Comparison of ENCODE assay signal across 9 cellular contexts in the genomic region with DNA sequence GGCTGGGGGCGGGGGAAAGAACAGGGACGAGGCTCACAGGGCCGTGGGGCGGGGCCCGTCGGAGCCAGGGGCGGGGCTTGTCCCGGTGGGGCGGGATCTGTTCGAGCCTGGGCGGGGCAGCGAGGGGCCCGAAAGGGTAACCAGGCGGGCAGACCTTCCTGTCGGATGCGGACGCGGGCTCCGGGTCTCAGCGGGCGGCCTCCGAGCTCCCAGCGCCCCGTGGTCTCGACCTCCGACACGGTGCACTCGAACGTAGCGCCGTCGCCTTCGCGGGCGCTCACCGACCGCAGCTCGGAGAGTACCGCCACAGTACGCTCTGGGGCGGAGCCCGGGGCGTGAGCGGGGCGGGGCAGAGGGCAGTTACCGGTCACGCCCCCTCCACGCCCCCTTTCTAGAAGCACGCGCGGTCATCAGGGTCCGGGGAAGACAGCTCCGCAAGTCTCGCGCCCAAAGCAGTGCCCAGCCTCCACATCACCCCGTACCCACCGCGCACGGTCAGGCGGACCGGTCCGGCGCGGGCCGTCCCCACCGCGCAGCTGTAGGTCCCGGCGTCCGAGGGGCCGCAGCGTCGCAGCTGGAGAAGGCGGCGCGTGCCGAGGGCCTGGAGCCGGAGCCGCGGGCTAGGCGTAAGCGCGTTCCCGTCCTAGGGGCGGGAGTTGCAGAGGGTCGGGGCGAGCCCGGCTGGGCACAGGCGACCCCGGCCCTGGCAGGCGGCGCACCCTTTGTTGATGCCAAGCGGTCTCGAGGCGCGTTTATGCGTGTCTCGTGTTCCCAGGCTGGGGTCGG. TPM values are rescaled to one million over a fixed set of nuclear protein-coding genes. Genes with fewer than 3 reads are reported as not detected.
DNase-seq lines count a peak whose midpoint lies in the region; ATAC-seq, FAIRE-seq and TF ChIP-seq lines count a peak whose summit lies in the region.
"Had no signal": no experiment of that assay in that cellular context is flagged by ENCODE, and none has a peak within 500 bp of the region (broad histone marks: within the 10 kb centered on the region; RNA-seq: fewer than 3 reads in every experiment).

No MANE protein-coding gene starts in this region.

- no peak for FAIRE-seq in RCC 7860 (lab: Jason Lieb, UNC)

- TF ChIP-seq CTCF in foreskin fibroblast (IDR thresholded peaks at IDR 0.05; ENCODE audit: low read depth, low read length): no peak
- no peak for TF ChIP-seq CTCF in neural crest cell (conservative IDR thresholded peaks at IDR 0.05)

- peak overlapping the region; percentile 88 for H3K4me3 Mint-ChIP-seq in neural crest cell

- no peaks in the 10 kb centered on the region for H3K36me3 Mint-ChIP-seq in neural crest cell (ENCODE audit: low read depth)

- peaks cover 16% of the 10 kb centered on the region for H3K4me1 Mint-ChIP-seq in neural crest cell

- DNase-seq in COLO829 (ENCODE audit: low spot score) (peak; percentile 85), HPDE6-E6E7 (ENCODE audit: extremely low spot score) (peak; percentile 87), RCC 7860 (ENCODE audit: low spot score) (peak; percentile 63), foreskin fibroblast (peak; percentile 80 to 93), neural crest cell (ENCODE audit: low read depth, low spot score) (peak; percentile 93)
- DNase-seq in activated effector memory CD4-positive, alpha-beta T cell treated with anti-CD3 and anti-CD28 coated beads, Interleukin-2, amount 50 U/mL, for 16 hours: peak; percentile 93
- DNase-seq in stimulated activated naive CD8-positive, alpha-beta T cell treated with anti-CD3 and anti-CD28 coated beads, Interleukin-15, Interleukin-2, amounts not matched to agents 100 U/mL and 50 U/mL, for 24 hours: peak; percentile 87

- no peak overlapping the region for H3K27ac Mint-ChIP-seq in neural crest cell (ENCODE audit: unreplicated experiment)

- ATAC-seq in GM21367 (IDR thresholded peaks at IDR 0.05; ENCODE audit: unreplicated experiment): peak; percentile 92
- ATAC-seq in stimulated activated naive CD8-positive, alpha-beta T cell treated with anti-CD3 and anti-CD28 coated beads, Interleukin-15, Interleukin-2, amounts not matched to agents 100 U/mL and 50 U/mL, for 24 hours: peak; percentile 85

- H3K27me3 Mint-ChIP-seq in neural crest cell (ENCODE audit: low read depth): peaks cover 16% of the 10 kb centered on the region

- H3K9me3 Mint-ChIP-seq in neural crest cell: no peaks in the 10 kb centered on the region

- peak overlapping the region; percentile 64 to 67 for H3K4me3 ChIP-seq in foreskin fibroblast (ENCODE audit: low read depth in 1 of 2, low read length in 2 of 2)

RNA-seq across cellular contexts. Expression of a gene that starts 8.7 kb away (rescaled TPM):
- total RNA-seq in neural crest cell: 15.7 and 16.4 TPM in 2 replicates

RNA-seq across cellular contexts. Expression of a gene that starts 9.0 kb away (rescaled TPM):
- 27.0 and 30.0 TPM in 2 replicates for total RNA-seq in neural crest cell

RNA-seq across cellular contexts. Expression of a gene that starts 18.8 kb away (rescaled TPM):
- total RNA-seq in neural crest cell: 122 and 123 TPM in 2 replicates

RNA-seq across cellular contexts. Expression of a gene that starts 19.5 kb away (rescaled TPM):
- total RNA-seq in neural crest cell: 0.50 TPM in 1 of 2 replicates, not detected in the other
- total RNA-seq: activated CD8-positive, alpha-beta memory T cell treated with anti-CD3 and anti-CD28 coated beads for 36 hours had no signal

RNA-seq across cellular contexts. Expression of a gene that starts 38.3 kb away (rescaled TPM):
- 1.0 and 1.5 TPM in 2 replicates for total RNA-seq in neural crest cell
- total RNA-seq: activated CD8-positive, alpha-beta memory T cell treated with anti-CD3 and anti-CD28 coated beads for 36 hours had no signal

Comparison
In these comparisons a context has a peak if more than half of its experiments do, and no peak if none do; other contexts are left out.
1. Peak in every context shown above with its lines: DNase-seq, ATAC-seq and H3K4me3 ChIP-seq.